Comparison of ENCODE assay signal across 9 cellular contexts in the genomic region with DNA sequence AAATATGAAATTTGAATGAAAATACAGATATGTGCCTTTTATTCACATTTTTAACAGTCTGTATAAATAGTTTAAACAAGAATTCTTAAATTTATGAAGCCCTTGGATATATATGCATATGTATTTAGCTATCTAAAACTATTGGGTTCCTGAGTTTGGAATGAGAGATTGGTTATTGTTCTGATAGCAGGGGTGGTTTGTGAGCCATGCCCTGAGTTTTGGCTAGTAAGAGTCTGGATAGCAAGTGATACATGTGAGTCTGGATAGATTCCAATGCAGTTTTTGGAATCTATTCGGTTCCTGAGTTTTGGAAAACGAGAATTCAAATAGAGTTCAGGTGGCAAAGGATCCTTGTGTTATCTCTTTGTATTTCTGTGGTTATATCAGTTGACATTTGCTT. TPM values are rescaled to one million over a fixed set of nuclear protein-coding genes. Genes with fewer than 3 reads are reported as not detected.
DNase-seq lines count a peak whose midpoint lies in the region; ATAC-seq lines count a peak whose summit lies in the region.
"Had no signal": no experiment of that assay in that cellular context is flagged by ENCODE, and none has a peak within 500 bp of the region (broad histone marks: within the 10 kb centered on the region; RNA-seq: fewer than 3 reads in every experiment).

No MANE protein-coding gene starts in this region.

- POLR2A ChIA-PET in activated CD4-positive, alpha-beta memory T cell treated with anti-CD3 and anti-CD28 coated beads for 36 hours (lab: Charles Lee), result no interaction called here

- no peak overlapping the region for H3K27ac ChIP-seq in right cardiac atrium (ENCODE audit: low read length)

- peak overlapping the region; percentile 70 for H3K4me3 ChIP-seq in right cardiac atrium (ENCODE audit: low read length)

- peak overlapping the region; percentile 95 for H3K4me3 Mint-ChIP-seq in activated T-cell treated with anti-CD3 and anti-CD28 coated beads, Interleukin-2, amount 50 U/mL, for 4 hours
- H3K4me3 Mint-ChIP-seq in activated CD4-positive, alpha-beta memory T cell treated with anti-CD3 and anti-CD28 coated beads for 36 hours, result peak overlapping the region; percentile 65
- peak overlapping the region; percentile 57 to 88 for H3K4me3 Mint-ChIP-seq in stimulated activated naive CD8-positive, alpha-beta T cell treated with anti-CD3 and anti-CD28 coated beads, Interleukin-15, amount 100 ng/mL, for 72 hours

- H3K4me1 Mint-ChIP-seq in activated T-cell treated with anti-CD3 and anti-CD28 coated beads, Interleukin-2, amount 50 U/mL, for 4 hours (ENCODE audit: low read depth), result peaks cover 64% of the 10 kb centered on the region
- H3K4me1 Mint-ChIP-seq in activated CD4-positive, alpha-beta memory T cell treated with anti-CD3 and anti-CD28 coated beads for 36 hours (ENCODE audit: low read depth), result peaks cover 46% of the 10 kb centered on the region
- H3K4me1 Mint-ChIP-seq in stimulated activated naive CD8-positive, alpha-beta T cell treated with anti-CD3 and anti-CD28 coated beads, Interleukin-15, amount 100 ng/mL, for 72 hours, result peaks cover 59% of the 10 kb centered on the region

- H3K9me3 Mint-ChIP-seq in activated T-cell treated with anti-CD3 and anti-CD28 coated beads, Interleukin-2, amount 50 U/mL, for 4 hours, result no peaks in the 10 kb centered on the region
- no peaks in the 10 kb centered on the region for H3K9me3 Mint-ChIP-seq in activated CD4-positive, alpha-beta memory T cell treated with anti-CD3 and anti-CD28 coated beads for 36 hours
- no peaks in the 10 kb centered on the region for H3K9me3 Mint-ChIP-seq in stimulated activated naive CD8-positive, alpha-beta T cell treated with anti-CD3 and anti-CD28 coated beads, Interleukin-15, amount 100 ng/mL, for 72 hours

- 13% methylated on average over 2 of the region's 2 CpGs for WGBS in right cardiac atrium

- no peak for ATAC-seq in activated T-cell treated with anti-CD3 and anti-CD28 coated beads, Interleukin-2, amount 50 U/mL, for 4 hours
- no peak for ATAC-seq in right cardiac atrium
- no peak for ATAC-seq in stimulated activated naive CD8-positive, alpha-beta T cell treated with anti-CD3 and anti-CD28 coated beads, Interleukin-15, amount 100 ng/mL, for 72 hours
- no peak for ATAC-seq in HG03280 (IDR thresholded peaks at IDR 0.05; ENCODE audit: unreplicated experiment)

- DNase-seq in activated T-cell treated with anti-CD3 and anti-CD28 coated beads, Interleukin-2, amount 50 U/mL, for 4 hours, result no peak
- DNase-seq in activated T-cell treated with anti-CD3 and anti-CD28 coated beads for 4 hours (no peak), right cardiac atrium (no peak), GM19238 (ENCODE audit: insufficient read length, low spot score) (no peak)
- DNase-seq in activated CD4-positive, alpha-beta memory T cell treated with anti-CD3 and anti-CD28 coated beads for 36 hours, result no peak
- DNase-seq in stimulated activated naive CD8-positive, alpha-beta T cell treated with anti-CD3 and anti-CD28 coated beads, Interleukin-15, amount 100 ng/mL, for 72 hours, result no peak
- no peak for DNase-seq in stimulated activated naive CD4-positive, alpha-beta T cell treated with Interleukin-2 at 50 U/mL for 16 hours (lab: John Stamatoyannopoulos, UW)
- DNase-seq: SHP77 treated with DMSO at 0.1 percent for 48 hours had no signal

- CTCF ChIA-PET in activated CD4-positive, alpha-beta memory T cell treated with anti-CD3 and anti-CD28 coated beads for 36 hours (lab: Charles Lee), result no interaction called here

- no peak overlapping the region for H3K27ac Mint-ChIP-seq in activated CD4-positive, alpha-beta memory T cell treated with anti-CD3 and anti-CD28 coated beads for 36 hours
- H3K27ac Mint-ChIP-seq in stimulated activated naive CD8-positive, alpha-beta T cell treated with anti-CD3 and anti-CD28 coated beads, Interleukin-15, amount 100 ng/mL, for 72 hours, result no peak overlapping the region

- H3K27me3 ChIP-seq in right cardiac atrium (ENCODE audit: control insufficient read depth, insufficient read depth), result no peaks in the 10 kb centered on the region

- H3K27me3 Mint-ChIP-seq in activated T-cell treated with anti-CD3 and anti-CD28 coated beads, Interleukin-2, amount 50 U/mL, for 4 hours (ENCODE audit: low read depth), result no peaks in the 10 kb centered on the region
- no peaks in the 10 kb centered on the region for H3K27me3 Mint-ChIP-seq in activated CD4-positive, alpha-beta memory T cell treated with anti-CD3 and anti-CD28 coated beads for 36 hours
- H3K27me3 Mint-ChIP-seq in stimulated activated naive CD8-positive, alpha-beta T cell treated with anti-CD3 and anti-CD28 coated beads, Interleukin-15, amount 100 ng/mL, for 72 hours, result no peaks in the 10 kb centered on the region

- H3K9me3 ChIP-seq in right cardiac atrium (ENCODE audit: control insufficient read depth, low read length), result no peaks in the 10 kb centered on the region

- peaks cover 6% of the 10 kb centered on the region for H3K4me1 ChIP-seq in right cardiac atrium (ENCODE audit: control insufficient read depth, insufficient read depth, low read length)

- intact Hi-C loops in activated CD4-positive, alpha-beta memory T cell treated with anti-CD3 and anti-CD28 coated beads for 36 hours (cut with micrococcal nuclease), result no loop called here
- intact Hi-C loops in right cardiac atrium (cut with DNase I), result no loop called here

- peaks cover 3% of the 10 kb centered on the region for H3K36me3 Mint-ChIP-seq in activated T-cell treated with anti-CD3 and anti-CD28 coated beads, Interleukin-2, amount 50 U/mL, for 4 hours (ENCODE audit: insufficient read depth)
- peaks cover 7% of the 10 kb centered on the region for H3K36me3 Mint-ChIP-seq in activated CD4-positive, alpha-beta memory T cell treated with anti-CD3 and anti-CD28 coated beads for 36 hours

RNA-seq across cellular contexts. Expression of a gene that starts 2.8 kb away (rescaled TPM):
- 10 to 100 TPM; 18.0 to 20.2 (median 18.1) TPM for total RNA-seq in activated T-cell treated with anti-CD3 and anti-CD28 coated beads, Interleukin-2, amount 50 U/mL, for 4 hours
- total RNA-seq in activated CD4-positive, alpha-beta memory T cell treated with anti-CD3 and anti-CD28 coated beads for 36 hours, result 10 to 100 TPM; 18.3 to 22.5 TPM
- total RNA-seq in right cardiac atrium, result 10 to 100 TPM; 38.1 to 49.0 (median 45.5) TPM
- polyA plus RNA-seq in right cardiac atrium, result 8.8 TPM
